1 cellular context compared by ENCODE assay signal in genomic region chr10:97292097-97292861, GRCh38.
TF ChIP-seq lines count a peak whose summit lies in the region.

ARHGAP19 (minus strand) TSS chr10:97292637; CDS start chr10:97292627, 10 bp downstream.

TF ChIP-seq in HEK293, 187 proteins besides CTCF, POLR2A, EP300 and RAD21 (continued from another document and continues in another):
- peak; percentile 84 for TF ChIP-seq ZBTB10 (tag by site-specific recombination; IDR thresholded peaks at IDR 0.05)
- TF ChIP-seq ZNF585B (tag by site-specific recombination; IDR thresholded peaks at IDR 0.05), result no peak
- TF ChIP-seq ZSCAN18 (tag by site-specific recombination; IDR thresholded peaks at IDR 0.05), result no peak
- TF ChIP-seq ZNF555 (tag by site-specific recombination; conservative IDR thresholded peaks at IDR 0.05), result no peak
- peak; percentile 98 for TF ChIP-seq ZFP37 (tag by site-specific recombination; IDR thresholded peaks at IDR 0.05)
- peak; percentile 93 for TF ChIP-seq PRDM10 (tag by site-specific recombination; IDR thresholded peaks at IDR 0.05)
- TF ChIP-seq ZNF629 (tag by site-specific recombination; IDR thresholded peaks at IDR 0.05), result peak; percentile 82
- 0 out of 2 replicates have a peak, but pooled peaks have one; percentile 66 for TF ChIP-seq KLF7 (tag by site-specific recombination; IDR thresholded peaks at IDR 0.05; ENCODE audit: borderline replicate concordance)
- peak; percentile 95 for TF ChIP-seq SCRT2 (tag by site-specific recombination; IDR thresholded peaks at IDR 0.05)
- no peak for TF ChIP-seq HOXA7 (CRISPR knock-in tag; IDR thresholded peaks at IDR 0.05; ENCODE audit: borderline replicate concordance)
- no peak for TF ChIP-seq MEIS1 (CRISPR knock-in tag; IDR thresholded peaks at IDR 0.05; ENCODE audit: borderline replicate concordance)
- TF ChIP-seq ZSCAN30 (tag by site-specific recombination; IDR thresholded peaks at IDR 0.05), result peak; percentile 89
- TF ChIP-seq TSHZ1 (tag by site-specific recombination; IDR thresholded peaks at IDR 0.05; ENCODE audit: borderline replicate concordance), result peak; percentile 27
- TF ChIP-seq ZNF221 (tag by site-specific recombination; IDR thresholded peaks at IDR 0.05; ENCODE audit: borderline replicate concordance), result no peak
- TF ChIP-seq ZNF362 (tag by site-specific recombination; IDR thresholded peaks at IDR 0.05), result peak; percentile 28; the same call in 1 of the 2 replicates
- peak; percentile 78; the same call in 1 of the 2 replicates for TF ChIP-seq ZNF184 (tag by site-specific recombination; IDR thresholded peaks at IDR 0.05)
- TF ChIP-seq ZNF423 (tag by site-specific recombination; IDR thresholded peaks at IDR 0.05), result peak; percentile 100
- TF ChIP-seq ZNF398 (tag by site-specific recombination; IDR thresholded peaks at IDR 0.05), result peak; percentile 81
- peak; percentile 93 for TF ChIP-seq ZNF639 (tag by site-specific recombination; IDR thresholded peaks at IDR 0.05)
- no peak for TF ChIP-seq TRIM28 (IDR thresholded peaks at IDR 0.05; ENCODE audit: borderline replicate concordance, low read length)
- TF ChIP-seq ZNF664 (tag by site-specific recombination; IDR thresholded peaks at IDR 0.05), result no peak; the same call in 1 of the 2 replicates
- TF ChIP-seq ATF2 (tag by site-specific recombination; IDR thresholded peaks at IDR 0.05; ENCODE audit: low read depth), result peak; percentile 26; the same call in 1 of the 2 replicates
- TF ChIP-seq ZNF24 (tag by site-specific recombination; IDR thresholded peaks at IDR 0.05), result peak; percentile 85; the same call in 1 of the 2 replicates
- peak; percentile 87; the same call in 1 of the 2 replicates for TF ChIP-seq ZBTB1 (tag by site-specific recombination; IDR thresholded peaks at IDR 0.05)
- TF ChIP-seq ZNF692 (tag by site-specific recombination; IDR thresholded peaks at IDR 0.05), result peak; percentile 87
- TF ChIP-seq ZNF354C (tag by site-specific recombination; IDR thresholded peaks at IDR 0.05; ENCODE audit: borderline replicate concordance, low read depth), result no peak
- no peak for TF ChIP-seq ZNF426 (tag by site-specific recombination; IDR thresholded peaks at IDR 0.05)
- peak; percentile 64; the same call in 1 of the 2 replicates for TF ChIP-seq ZNF366 (tag by site-specific recombination; conservative IDR thresholded peaks at IDR 0.05)
- no peak for TF ChIP-seq ZNF510 (tag by site-specific recombination; IDR thresholded peaks at IDR 0.05; ENCODE audit: insufficient replicate concordance)
- TF ChIP-seq ZSCAN16 (tag by site-specific recombination; IDR thresholded peaks at IDR 0.05), result peak; percentile 69; the same call in 1 of the 2 replicates
- TF ChIP-seq ZNF394 (tag by site-specific recombination; IDR thresholded peaks at IDR 0.05; ENCODE audit: borderline replicate concordance), result peak; percentile 75
- peak; percentile 95 for TF ChIP-seq ZNF561 (tag by site-specific recombination; IDR thresholded peaks at IDR 0.05; ENCODE audit: borderline replicate concordance)
- TF ChIP-seq ZNF146 (tag by site-specific recombination; IDR thresholded peaks at IDR 0.05), result peak; percentile 43; the same call in 1 of the 2 replicates
- no peak for TF ChIP-seq ZNF513 (tag by site-specific recombination; IDR thresholded peaks at IDR 0.05)
